ENCODE assay signal across 8 cellular contexts in genomic region chr12:111812881-111813741, GRCh38. TPM values are rescaled to one million over a fixed set of nuclear protein-coding genes. Genes with fewer than 3 reads are reported as not detected.
A peak's percentile ranks its signal among the peaks of the same experiment; 100 is the strongest.
DNase-seq lines count a peak whose midpoint lies in the region; TF ChIP-seq lines count a peak whose summit lies in the region.

No MANE protein-coding gene starts in this region.

- DNase-seq in NCI-H1436 (lab: John Stamatoyannopoulos, UW) (peak; percentile 81), NCI-H1436 treated with DMSO at 0.1 percent for 48 hours (lab: John Stamatoyannopoulos, UW) (no peak), KBM-7 (peak; percentile 86), OCI-M2 (lab: John Stamatoyannopoulos, UW; ENCODE audit: unreplicated experiment) (peak; percentile 50), activated T-cell treated with anti-CD3 and anti-CD28 coated beads for 1 hour (ENCODE audit: low read depth) (peak; percentile 46), erythroblast (lab: John Stamatoyannopoulos, UW) (peak; percentile 84 to 90), myocyte (ENCODE audit: low read depth) (peak; percentile 84)
- peak; percentile 24 for DNase-seq in stimulated activated CD8-positive, alpha-beta memory T cell treated with anti-CD3 and anti-CD28 coated beads, Interleukin-7, amount 100 ng/mL, for 24 hours (ENCODE audit: low read depth)

- TF ChIP-seq POLR2A in erythroblast (IDR thresholded peaks at IDR 0.05; ENCODE audit: low read length) = no peak

- in situ Hi-C loops in KBM-7 (cut with MboI; ENCODE audit: low pct_unique_long_range_greater_than_20kb, low sequenced_read_pairs) = no loop called here

RNA-seq across cellular contexts. Expression of gene MAPKAPK5, which starts 28.9 kb away (rescaled TPM):
- 45.4 and 64.4 TPM in 2 replicates for total RNA-seq in myocyte
- polyA plus RNA-seq in myocyte (2012) = 27.0 TPM

RNA-seq across cellular contexts. Expression of gene ALDH2, which starts 46.4 kb away (rescaled TPM):
- total RNA-seq in myocyte = 2.7 and 3.2 TPM in 2 replicates
- 8.4 TPM for polyA plus RNA-seq in myocyte (2012)
